Comparison of ENCODE assay signal across 13 cellular contexts in genomic region chr12:110249105-110249504, GRCh38. TPM values are rescaled to one million over a fixed set of nuclear protein-coding genes. Genes with fewer than 3 reads are reported as not detected.
DNase-seq lines count a peak whose midpoint lies in the region; ATAC-seq and TF ChIP-seq lines count a peak whose summit lies in the region.
"Had no signal": no experiment of that assay in that cellular context is flagged by ENCODE, and none has a peak within 500 bp of the region (broad histone marks: within the 10 kb centered on the region; RNA-seq: fewer than 3 reads in every experiment).

No MANE protein-coding gene starts in this region.

- POLR2A ChIA-PET in Caco-2 (lab: Charles Lee) = interaction anchor here (4.4 kb wide), 1 partner anchor 32 kb away, joined by 41 read pairs; the partner anchor contains the start of gene ATP2A2

- CTCF ChIA-PET in Caco-2 (lab: Charles Lee) = no interaction called here

- H3K18ac ChIP-seq in trophoblast cell (ENCODE audit: low read length) = no peak overlapping the region

- H3K4me3 Mint-ChIP-seq in Caco-2 (ENCODE audit: unreplicated experiment) = no peak overlapping the region
- no peak overlapping the region for H3K4me3 Mint-ChIP-seq in activated T-helper 17 cell treated with anti-CD3 and anti-CD28 coated beads, Interleukin-2, amount 50 U/mL, for 72 hours
- H3K4me3 Mint-ChIP-seq: activated CD4-positive, alpha-beta memory T cell treated with anti-CD3 and anti-CD28 coated beads, Interleukin-2, amount 10 ng/mL, durations not matched to agents 7 days and 5 days; activated naive CD8-positive, alpha-beta T cell treated with anti-CD3 and anti-CD28 coated beads for 36 hours; CD8-positive, alpha-beta memory T cell had no signal

- H3K79me1 ChIP-seq in trophoblast cell (ENCODE audit: low read length) = peaks cover 6% of the 10 kb centered on the region

- H3K4me3 ChIP-seq in Caco-2 (ENCODE audit: low read depth, low read length) (no peak overlapping the region), right atrium auricular region (no peak overlapping the region), sigmoid colon (no peak overlapping the region), trophoblast cell (ENCODE audit: low read depth, low read length) (no peak overlapping the region)

- BruUV-seq in Caco-2 (replicated peaks; lab: Mats Ljungman, UMichigan) = no TSS peak

- no peak for TF ChIP-seq EP300 in sigmoid colon (IDR thresholded peaks at IDR 0.05)

- no peak overlapping the region for H3K4me2 ChIP-seq in trophoblast cell (ENCODE audit: low read length)

- H3K9me3 ChIP-seq in Caco-2 = no peaks in the 10 kb centered on the region
- H3K9me3 ChIP-seq in right atrium auricular region = peaks cover 0 to 4% of the 10 kb centered on the region in 2 donors
- no peaks in the 10 kb centered on the region for H3K9me3 ChIP-seq in sigmoid colon
- H3K9me3 ChIP-seq in trophoblast cell (ENCODE audit: insufficient read depth, low read depth, low read length) = no peaks in the 10 kb centered on the region

- no peak overlapping the region for H3K4ac ChIP-seq in trophoblast cell (ENCODE audit: low read depth, low read length)

- H2AK5ac ChIP-seq in trophoblast cell (ENCODE audit: low read length) = no peak overlapping the region

- intact Hi-C loops in Caco-2 (cut with micrococcal nuclease; ENCODE audit: unreplicated experiment) (no loop called here), sigmoid colon (cut with DNase I) (no loop called here)

- ATAC-seq in activated T-helper 17 cell treated with anti-CD3 and anti-CD28 coated beads, Interleukin-2, amount 50 U/mL, for 72 hours (replicated peaks) = no peak
- no peak for ATAC-seq in HG03159 (IDR thresholded peaks at IDR 0.05; ENCODE audit: unreplicated experiment)
- ATAC-seq in HG02642 (IDR thresholded peaks at IDR 0.05; ENCODE audit: poor library complexity, unreplicated experiment) = no peak

- H3K79me2 ChIP-seq in trophoblast cell (ENCODE audit: control insufficient read depth, insufficient read depth, low read length, poor library complexity) = no peaks in the 10 kb centered on the region

- H3K27ac ChIP-seq in right atrium auricular region = peak overlapping the region; percentile 88 to 97
- peak overlapping the region; percentile 39 to 80 (median 50) for H3K27ac ChIP-seq in sigmoid colon
- H3K27ac ChIP-seq in trophoblast cell (ENCODE audit: low read depth, low read length) = no peak overlapping the region

- no peak for TF ChIP-seq CTCF in Caco-2 (IDR thresholded peaks at IDR 0.05; ENCODE audit: insufficient read depth in 1 of 2, low read depth in 1 of 2, low read length in 1 of 2, severe bottlenecking in 1 of 2, unreplicated experiment in 1 of 2)
- no peak for TF ChIP-seq CTCF in right atrium auricular region (IDR thresholded peaks at IDR 0.05)
- no peak for TF ChIP-seq CTCF in sigmoid colon (IDR thresholded peaks at IDR 0.05)

- H3K14ac ChIP-seq in trophoblast cell (ENCODE audit: low read length) = no peak overlapping the region

- no peak overlapping the region for H4K12ac ChIP-seq in trophoblast cell (ENCODE audit: low read depth, low read length)

- DNase-seq in Caco-2 (no peak), right atrium auricular region (ENCODE audit: low spot score) (peak; percentile 58), sigmoid colon (no peak), trophoblast cell (no peak), NCI-H446 treated with DMSO at 0.1 percent for 48 hours (lab: John Stamatoyannopoulos, UW) (no peak)
- DNase-seq: activated CD4-positive, alpha-beta memory T cell treated with anti-CD3 and anti-CD28 coated beads, Interleukin-2, amount 10 ng/mL, durations not matched to agents 7 days and 5 days; activated naive CD8-positive, alpha-beta T cell treated with anti-CD3 and anti-CD28 coated beads for 36 hours; CD8-positive, alpha-beta memory T cell; NCI-H748 treated with DMSO at 0.1 percent for 48 hours; stimulated activated CD4-positive, alpha-beta T cell treated with anti-CD3 and anti-CD28 coated beads, Interleukin-4, amount 100 ng/mL, for 1 hour had no signal

- no peak overlapping the region for H4K91ac ChIP-seq in trophoblast cell (ENCODE audit: low read depth, low read length)

- H3K4me1 ChIP-seq in Caco-2 (peaks cover 64% of the 10 kb centered on the region), right atrium auricular region (peaks cover 0 to 73% of the 10 kb centered on the region in 2 donors), sigmoid colon (peaks cover 0 to 45% (median 33%) of the 10 kb centered on the region in 4 donors), trophoblast cell (ENCODE audit: control insufficient read depth in 1 of 2, insufficient read depth in 2 of 2, low read length in 2 of 2) (peaks cover 14 to 17% of the 10 kb centered on the region in 2 experiments)

- no peaks in the 10 kb centered on the region for H3K9me3 Mint-ChIP-seq in Caco-2 (ENCODE audit: unreplicated experiment)
- H3K9me3 Mint-ChIP-seq in activated T-helper 17 cell treated with anti-CD3 and anti-CD28 coated beads, Interleukin-2, amount 50 U/mL, for 72 hours = no peaks in the 10 kb centered on the region
- H3K9me3 Mint-ChIP-seq: activated CD4-positive, alpha-beta memory T cell treated with anti-CD3 and anti-CD28 coated beads, Interleukin-2, amount 10 ng/mL, durations not matched to agents 7 days and 5 days; activated naive CD8-positive, alpha-beta T cell treated with anti-CD3 and anti-CD28 coated beads for 36 hours; CD8-positive, alpha-beta memory T cell had no signal

- H2BK5ac ChIP-seq in trophoblast cell (ENCODE audit: low read depth, low read length, poor library complexity) = no peak overlapping the region

- no peak for TF ChIP-seq POLR2A in sigmoid colon (IDR thresholded peaks at IDR 0.05)

- no peak overlapping the region for H2BK12ac ChIP-seq in trophoblast cell (ENCODE audit: low read length)

- 13 to 26% methylated on average over 4 of the region's 4 CpGs for WGBS in sigmoid colon, 2 donors
- WGBS in trophoblast cell (ENCODE audit: extremely low coverage, insufficient coverage, insufficient read length) = no CpG with 5 or more reads among the region's 4 CpGs

- H3K27ac Mint-ChIP-seq in Caco-2 (ENCODE audit: unreplicated experiment) = peak overlapping the region; percentile 86
- H3K27ac Mint-ChIP-seq in activated T-helper 17 cell treated with anti-CD3 and anti-CD28 coated beads, Interleukin-2, amount 50 U/mL, for 72 hours = peak overlapping the region; percentile 41
- H3K27ac Mint-ChIP-seq: activated CD4-positive, alpha-beta memory T cell treated with anti-CD3 and anti-CD28 coated beads, Interleukin-2, amount 10 ng/mL, durations not matched to agents 7 days and 5 days; activated naive CD8-positive, alpha-beta T cell treated with anti-CD3 and anti-CD28 coated beads for 36 hours had no signal

- no peak overlapping the region for H4K8ac ChIP-seq in trophoblast cell (ENCODE audit: low read depth, low read length)

- H3K36me3 Mint-ChIP-seq in Caco-2 (ENCODE audit: insufficient read depth, unreplicated experiment) = no peaks in the 10 kb centered on the region
- no peaks in the 10 kb centered on the region for H3K36me3 Mint-ChIP-seq in activated T-helper 17 cell treated with anti-CD3 and anti-CD28 coated beads, Interleukin-2, amount 50 U/mL, for 72 hours (ENCODE audit: low read depth)
- H3K36me3 Mint-ChIP-seq: activated naive CD8-positive, alpha-beta T cell treated with anti-CD3 and anti-CD28 coated beads for 36 hours; CD8-positive, alpha-beta memory T cell had no signal

- peaks cover 47% of the 10 kb centered on the region for H3K4me1 Mint-ChIP-seq in Caco-2 (ENCODE audit: low read depth, unreplicated experiment)
- no peaks in the 10 kb centered on the region for H3K4me1 Mint-ChIP-seq in activated T-helper 17 cell treated with anti-CD3 and anti-CD28 coated beads, Interleukin-2, amount 50 U/mL, for 72 hours
- H3K4me1 Mint-ChIP-seq: activated CD4-positive, alpha-beta memory T cell treated with anti-CD3 and anti-CD28 coated beads, Interleukin-2, amount 10 ng/mL, durations not matched to agents 7 days and 5 days; activated naive CD8-positive, alpha-beta T cell treated with anti-CD3 and anti-CD28 coated beads for 36 hours; CD8-positive, alpha-beta memory T cell had no signal

- H3K27me3 ChIP-seq in Caco-2 (replicated peaks; ENCODE audit: control insufficient read depth, insufficient read depth, low read length) (no peaks in the 10 kb centered on the region), right atrium auricular region (no peaks in the 10 kb centered on the region), sigmoid colon (no peaks in the 10 kb centered on the region), trophoblast cell (ENCODE audit: insufficient read depth, low read length) (no peaks in the 10 kb centered on the region)

- H3K36me3 ChIP-seq in Caco-2 (ENCODE audit: control insufficient read depth, insufficient read depth, low read length) = no peaks in the 10 kb centered on the region; the same call in 1 of the 2 replicates
- H3K36me3 ChIP-seq in right atrium auricular region = no peaks in the 10 kb centered on the region
- peaks cover 0 to 8% (median 0%) of the 10 kb centered on the region in 4 donors for H3K36me3 ChIP-seq in sigmoid colon
- H3K36me3 ChIP-seq in trophoblast cell (ENCODE audit: control insufficient read depth in 1 of 2, insufficient read depth in 2 of 2, low read length in 2 of 2) = no peaks in the 10 kb centered on the region

- no peak overlapping the region for H2BK120ac ChIP-seq in trophoblast cell (ENCODE audit: insufficient read depth, low read length, poor library complexity)

- no peaks in the 10 kb centered on the region for H3K27me3 Mint-ChIP-seq in Caco-2 (ENCODE audit: insufficient read depth, unreplicated experiment)
- no peaks in the 10 kb centered on the region for H3K27me3 Mint-ChIP-seq in activated T-helper 17 cell treated with anti-CD3 and anti-CD28 coated beads, Interleukin-2, amount 50 U/mL, for 72 hours
- H3K27me3 Mint-ChIP-seq: activated CD4-positive, alpha-beta memory T cell treated with anti-CD3 and anti-CD28 coated beads, Interleukin-2, amount 10 ng/mL, durations not matched to agents 7 days and 5 days; activated naive CD8-positive, alpha-beta T cell treated with anti-CD3 and anti-CD28 coated beads for 36 hours had no signal

- no peak overlapping the region for H2AFZ ChIP-seq in trophoblast cell (ENCODE audit: insufficient read depth, low read length, poor library complexity)

- no peak overlapping the region for H3K9ac ChIP-seq in trophoblast cell (ENCODE audit: low read length)

- H3K23ac ChIP-seq in trophoblast cell (ENCODE audit: low read length) = no peak overlapping the region

RNA-seq across cellular contexts. Expression of gene ATP2A2, which starts 31.9 kb away (rescaled TPM):
- total RNA-seq in Caco-2 (2022) = 252 and 262 TPM in 2 replicates
- 100 to 1,000 TPM; 135 to 261 TPM for total RNA-seq in activated T-helper 17 cell treated with anti-CD3 and anti-CD28 coated beads, Interleukin-2, amount 50 U/mL, for 72 hours
- 1,000 to 10,000 TPM; 1,597 to 3,086 TPM for total RNA-seq in right atrium auricular region
- total RNA-seq in sigmoid colon = 100 to 1,000 TPM in 2 of 4 donors, 10 to 100 TPM in 2; 79.5 to 121 (median 93.7) TPM
- polyA plus RNA-seq in sigmoid colon = 100 to 1,000 TPM in 1 of 3 donors, 10 to 100 TPM in 2; 16.6 to 115 (median 16.8) TPM
- 110 and 113 TPM in 2 replicates for polyA plus RNA-seq in trophoblast cell (2013)
